ENCODE assay signal across 12 cellular contexts in the genomic region with DNA sequence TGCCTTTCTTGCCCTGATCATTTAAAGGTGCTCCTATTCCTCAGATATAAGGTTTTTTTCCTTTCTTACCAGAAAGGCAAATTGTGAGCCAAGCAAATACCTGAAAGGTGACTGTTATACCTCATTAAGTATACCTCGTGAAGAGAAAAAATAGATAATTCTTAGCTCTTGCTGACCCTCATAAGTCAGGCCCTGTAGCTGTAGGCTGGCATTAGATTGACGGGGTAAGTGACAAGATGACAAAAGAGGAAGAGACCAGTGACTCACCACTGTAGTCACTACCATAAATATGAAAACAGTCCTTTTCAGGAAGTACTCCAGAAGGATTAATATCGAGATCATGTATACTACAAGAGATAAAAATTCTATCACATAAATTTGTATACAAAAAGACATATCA.
DNase-seq lines count a peak whose midpoint lies in the region; ATAC-seq and TF ChIP-seq lines count a peak whose summit lies in the region.
"Had no signal": no experiment of that assay in that cellular context is flagged by ENCODE, and none has a peak within 500 bp of the region (broad histone marks: within the 10 kb centered on the region; RNA-seq: fewer than 3 reads in every experiment).

No MANE protein-coding gene starts in this region.

- CTCF ChIA-PET in MCF 10A (lab: Yijun Ruan, JAX): no interaction called here

- peaks cover 7% of the 10 kb centered on the region for H3K36me3 Mint-ChIP-seq in MCF 10A (ENCODE audit: insufficient read depth, unreplicated experiment)
- peaks cover 7% of the 10 kb centered on the region for H3K36me3 Mint-ChIP-seq in IgD-negative memory B cell
- peaks cover 15% of the 10 kb centered on the region for H3K36me3 Mint-ChIP-seq in activated naive CD8-positive, alpha-beta T cell treated with anti-CD3 and anti-CD28 coated beads, Interleukin-2, amount 50 U/mL, for 24 hours (ENCODE audit: low read depth)

- H3K27me3 Mint-ChIP-seq in MCF 10A (ENCODE audit: insufficient read depth, unreplicated experiment) (no peaks in the 10 kb centered on the region), IgD-negative memory B cell (no peaks in the 10 kb centered on the region)
- no peaks in the 10 kb centered on the region for H3K27me3 Mint-ChIP-seq in activated naive CD8-positive, alpha-beta T cell treated with anti-CD3 and anti-CD28 coated beads, Interleukin-2, amount 50 U/mL, for 24 hours

- no TSS peak for BruUV-seq in MCF 10A (replicated peaks; lab: Mats Ljungman, UMichigan)

- peak; percentile 72 for ATAC-seq in activated naive CD8-positive, alpha-beta T cell treated with anti-CD3 and anti-CD28 coated beads, Interleukin-2, amount 50 U/mL, for 24 hours
- no peak for ATAC-seq in HG03045 (IDR thresholded peaks at IDR 0.05; ENCODE audit: unreplicated experiment)

- H3K4me1 Mint-ChIP-seq in MCF 10A (ENCODE audit: insufficient read depth, unreplicated experiment) (peaks cover 15% of the 10 kb centered on the region), IgD-negative memory B cell (peaks cover 21 to 34% (median 23%) of the 10 kb centered on the region in 3 donors)
- peaks cover 70% of the 10 kb centered on the region for H3K4me1 Mint-ChIP-seq in activated naive CD8-positive, alpha-beta T cell treated with anti-CD3 and anti-CD28 coated beads, Interleukin-2, amount 50 U/mL, for 24 hours

- H3K9me3 ChIP-seq in breast epithelium (no peaks in the 10 kb centered on the region), MG63 (no peaks in the 10 kb centered on the region; the same call in 1 of the 2 replicates)

- no peak for TF ChIP-seq CTCF in MCF 10A (IDR thresholded peaks at IDR 0.05; ENCODE audit: unreplicated experiment)
- TF ChIP-seq CTCF in breast epithelium (IDR thresholded peaks at IDR 0.05): no peak

- no peak for TF ChIP-seq POLR2A in breast epithelium (IDR thresholded peaks at IDR 0.05)

- H3K27ac ChIP-seq in breast epithelium: no peak overlapping the region

- no peaks in the 10 kb centered on the region for H3K27me3 ChIP-seq in breast epithelium
- H3K27me3 ChIP-seq in MG63: no peaks in the 10 kb centered on the region

- H3K27ac Mint-ChIP-seq in MCF 10A (ENCODE audit: low read depth, unreplicated experiment): peak overlapping the region; percentile 69
- peak overlapping the region in 2 of 3 donors; percentile 2 to 46 for H3K27ac Mint-ChIP-seq in IgD-negative memory B cell
- H3K27ac Mint-ChIP-seq in activated naive CD8-positive, alpha-beta T cell treated with anti-CD3 and anti-CD28 coated beads, Interleukin-2, amount 50 U/mL, for 24 hours: peak overlapping the region; percentile 25

- POLR2A ChIA-PET in MCF 10A (lab: Yijun Ruan, JAX): interaction anchor here (1.5 kb wide), 1 partner anchor 12 kb away, joined by 3 read pairs; no protein-coding TSS in a partner anchor

- no peak overlapping the region for H3K4me3 ChIP-seq in breast epithelium
- H3K4me3 ChIP-seq in MG63: no peak overlapping the region

- H3K36me3 ChIP-seq in breast epithelium (no peaks in the 10 kb centered on the region), MG63 (no peaks in the 10 kb centered on the region; the same call in 1 of the 2 replicates)

- H3K4me3 Mint-ChIP-seq in MCF 10A (ENCODE audit: unreplicated experiment) (no peak overlapping the region), IgD-negative memory B cell (peak overlapping the region in 1 of 4 donors; percentile 49)
- no peak overlapping the region for H3K4me3 Mint-ChIP-seq in activated naive CD8-positive, alpha-beta T cell treated with anti-CD3 and anti-CD28 coated beads, Interleukin-2, amount 50 U/mL, for 24 hours

- intact Hi-C loops in MCF 10A (cut with micrococcal nuclease) (no loop called here), breast epithelium (cut with DNase I; ENCODE audit: low total_unique reads) (no loop called here)

- H3K9me3 Mint-ChIP-seq in MCF 10A (ENCODE audit: unreplicated experiment): no peaks in the 10 kb centered on the region
- H3K9me3 Mint-ChIP-seq in IgD-negative memory B cell: peaks cover 0 to 2% (median 0%) of the 10 kb centered on the region in 3 donors
- no peaks in the 10 kb centered on the region for H3K9me3 Mint-ChIP-seq in activated naive CD8-positive, alpha-beta T cell treated with anti-CD3 and anti-CD28 coated beads, Interleukin-2, amount 50 U/mL, for 24 hours

- H3K4me1 ChIP-seq in breast epithelium: no peaks in the 10 kb centered on the region

- DNase-seq in MCF 10A (ENCODE audit: unreplicated experiment) (no peak), breast epithelium (ENCODE audit: low spot score in 2 of 2) (no peak), DMS79 (lab: John Stamatoyannopoulos, UW) (no peak), DMS 273 treated with DMSO at 0.1 percent for 48 hours (lab: John Stamatoyannopoulos, UW) (no peak), MG63 (no peak)
- no peak for DNase-seq in activated naive CD8-positive, alpha-beta T cell treated with anti-CD3 and anti-CD28 coated beads, Interleukin-2, amount 50 U/mL, for 24 hours
- DNase-seq: caudate nucleus, head of caudate nucleus, NCI-H1092 treated with DMSO at 0.1 percent for 48 hours, RPMI8226 had no signal
